9 cellular contexts compared by ENCODE assay signal in the genomic region with DNA sequence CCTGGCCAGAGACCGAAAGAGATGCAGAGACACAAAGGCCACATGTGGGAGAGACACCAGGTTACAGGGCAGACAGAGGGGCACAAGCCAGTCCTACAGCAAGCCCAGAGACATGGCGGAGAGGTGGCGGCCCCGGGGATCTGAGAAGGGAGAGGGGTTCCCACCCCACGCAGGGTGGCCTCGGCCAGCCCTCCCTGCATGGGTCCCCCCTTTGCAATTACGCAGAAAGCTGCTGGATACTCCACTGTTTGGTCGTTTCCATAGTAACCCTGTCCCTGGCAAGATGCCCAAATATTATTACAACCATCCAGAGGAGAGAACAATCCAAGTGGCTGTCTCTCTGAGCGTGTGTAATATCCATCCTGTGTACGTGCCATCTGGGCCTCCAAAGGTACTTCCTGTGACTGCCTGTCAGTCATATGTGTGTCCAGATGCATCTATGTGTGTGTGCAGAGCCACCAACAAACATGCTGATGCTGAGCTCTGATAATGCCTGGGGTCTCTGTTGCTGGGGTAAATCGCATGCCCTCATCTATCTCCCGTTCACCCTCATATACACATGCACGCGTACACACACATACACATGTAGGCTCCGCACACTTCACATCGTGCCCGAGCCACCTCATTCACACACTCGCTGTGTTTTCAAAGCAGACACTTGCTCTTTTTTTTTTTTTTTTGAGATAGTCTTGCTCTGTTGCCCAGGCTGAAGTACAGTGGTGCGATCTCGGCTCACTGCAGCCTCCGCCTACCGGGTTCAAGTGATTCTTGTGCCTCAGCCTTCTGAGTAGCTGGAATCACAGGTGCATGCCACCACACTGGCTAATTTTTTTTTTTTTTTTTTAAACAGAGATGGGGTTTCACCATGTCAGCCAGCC. TPM values are rescaled to one million over a fixed set of nuclear protein-coding genes. Genes with fewer than 3 reads are reported as not detected.
DNase-seq lines count a peak whose midpoint lies in the region; ATAC-seq and TF ChIP-seq lines count a peak whose summit lies in the region.
"Had no signal": no experiment of that assay in that cellular context is flagged by ENCODE, and none has a peak within 500 bp of the region (broad histone marks: within the 10 kb centered on the region; RNA-seq: fewer than 3 reads in every experiment).

No MANE protein-coding gene starts in this region.

- ATAC-seq in HG02885 (IDR thresholded peaks at IDR 0.05; ENCODE audit: poor library complexity, unreplicated experiment): no peak
- ATAC-seq: HCT116 had no signal

- CTCF ChIA-PET in GM10248 (lab: Yijun Ruan, JAX): no interaction called here

- POLR2A ChIA-PET in GM10248 (lab: Yijun Ruan, JAX): no interaction called here

- H3K4me3 ChIP-seq in choroid plexus epithelial cell (ENCODE audit: low read depth, low read length): no peak overlapping the region

- DNase-seq in DMS153 treated with DMSO at 0.1 percent for 48 hours (lab: John Stamatoyannopoulos, UW; ENCODE audit: unreplicated experiment) (peak; percentile 80), NCI-H2196 (lab: John Stamatoyannopoulos, UW; ENCODE audit: unreplicated experiment) (peak; percentile 79), choroid plexus epithelial cell (ENCODE audit: low read depth) (peak; percentile 96), mucosa of gallbladder (ENCODE audit: low spot score) (peak; percentile 69), GM10248 (ENCODE audit: extremely low spot score) (no peak), SIG-M5 treated with dmso at 0.1 percent for 504 hours (lab: John Stamatoyannopoulos, UW; ENCODE audit: unreplicated experiment) (no peak), NOMO-1 treated with DMSO at 0.1 percent for 48 hours (lab: John Stamatoyannopoulos, UW; ENCODE audit: unreplicated experiment) (no peak)

- no peak for TF ChIP-seq CTCF in choroid plexus epithelial cell (conservative IDR thresholded peaks at IDR 0.05; ENCODE audit: low read depth, low read length)
- TF ChIP-seq CTCF in GM10248 (IDR thresholded peaks at IDR 0.05; ENCODE audit: control extremely low read depth, extremely low read depth, low read depth, missing control alignments): no peak

RNA-seq across cellular contexts. Expression of a gene that starts 5.5 kb away (rescaled TPM):
- total RNA-seq in mucosa of gallbladder: 52.3 TPM

RNA-seq across cellular contexts. Expression of a gene that starts 9.9 kb away (rescaled TPM):
- 119 TPM for total RNA-seq in mucosa of gallbladder

RNA-seq across cellular contexts. Expression of a gene that starts 12.5 kb away (rescaled TPM):
- 51.5 TPM for total RNA-seq in mucosa of gallbladder

RNA-seq across cellular contexts. Expression of a gene that starts 37.6 kb away (rescaled TPM):
- total RNA-seq in mucosa of gallbladder: 175 TPM

RNA-seq across cellular contexts. Expression of a gene that starts 56.7 kb away (rescaled TPM):
- 46.7 TPM for total RNA-seq in mucosa of gallbladder

Comparison
In these comparisons a context has a peak if more than half of its experiments do, and no peak if none do; other contexts are left out.
1. DNase-seq: peak in DMS153 treated with DMSO at 0.1 percent for 48 hours (single experiment), NCI-H2196 (single experiment), choroid plexus epithelial cell (single experiment) and mucosa of gallbladder (single experiment); none in GM10248 (single experiment), SIG-M5 treated with dmso at 0.1 percent for 504 hours (single experiment) and NOMO-1 treated with DMSO at 0.1 percent for 48 hours (single experiment).